In the genomic region with DNA sequence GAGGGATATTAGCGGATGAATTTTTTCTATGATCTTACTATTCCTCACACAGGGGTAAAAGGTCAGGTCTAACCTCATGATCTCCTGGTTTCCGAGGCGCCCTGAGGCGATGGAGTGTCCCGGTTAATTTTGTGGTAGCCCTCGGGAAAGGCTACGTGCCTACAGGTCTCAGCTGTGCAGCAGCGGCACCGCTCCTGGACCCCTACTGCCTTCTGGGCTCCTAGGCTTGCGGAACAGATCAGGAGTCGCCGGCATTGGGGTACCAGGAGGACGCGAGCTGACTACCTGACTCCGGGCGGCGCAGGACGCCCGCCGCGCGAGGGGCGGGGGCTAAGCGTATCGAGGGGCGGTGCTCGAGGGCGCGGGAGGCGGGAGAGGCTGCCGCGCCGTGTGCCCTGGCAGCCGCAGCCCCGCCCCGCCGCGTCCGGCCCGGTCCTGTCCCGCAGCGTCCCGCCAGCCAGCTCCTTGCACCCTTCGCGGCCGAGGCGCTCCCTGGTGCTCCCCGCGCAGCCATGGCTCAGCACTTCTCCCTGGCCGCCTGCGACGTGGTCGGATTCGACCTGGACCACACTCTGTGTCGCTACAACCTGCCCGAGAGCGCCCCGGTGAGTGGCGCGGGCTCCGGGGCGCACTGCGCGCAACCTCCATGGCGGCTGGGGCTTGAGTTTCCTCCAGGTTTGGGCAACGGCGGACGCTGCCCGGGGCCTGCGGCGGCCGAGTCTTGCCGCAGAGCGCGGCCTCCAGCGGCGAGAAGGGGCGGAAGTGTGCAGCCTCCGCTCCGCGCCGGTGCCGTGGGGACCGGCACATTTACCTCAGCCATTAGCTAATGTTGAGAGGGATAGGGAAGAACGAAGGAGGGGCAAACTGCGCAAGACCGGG, we compare ENCODE assay signal across 8 cellular contexts. TPM values are rescaled to one million over a fixed set of nuclear protein-coding genes. Genes with fewer than 3 reads are reported as not detected.
A peak's percentile ranks its signal among the peaks of the same experiment; 100 is the strongest.
DNase-seq lines count a peak whose midpoint lies in the region; ATAC-seq and TF ChIP-seq lines count a peak whose summit lies in the region.

Gene NT5DC1 (plus strand): TSS at position 435 of the 879 bp plus-strand sequence. CDS start 78 bp downstream, at position 513.

- H3K9me3 Mint-ChIP-seq in activated CD4-positive, alpha-beta memory T cell treated with anti-CD3 and anti-CD28 coated beads for 36 hours: peaks cover 11% of the 10 kb centered on the region

- H3K27ac ChIP-seq in duodenal mucosa (ENCODE audit: low read depth, low read length) (peak within 1 kb of the TSS; percentile 94), lung (ENCODE audit: low read depth in 1 of 2, low read length in 1 of 2) (peak within 1 kb of the TSS; percentile 100)

- intact Hi-C loops in activated CD4-positive, alpha-beta memory T cell treated with anti-CD3 and anti-CD28 coated beads for 36 hours (cut with micrococcal nuclease): loop anchor here (1.0 to 5.0 kb wide), 6 partner anchors 89 to 1382 kb away; partner anchors contain the start of genes DCBLD1, KPNA5, RWDD1 and TSPYL1

- peaks cover 8% of the 10 kb centered on the region for H3K36me3 Mint-ChIP-seq in activated CD4-positive, alpha-beta memory T cell treated with anti-CD3 and anti-CD28 coated beads for 36 hours

- peaks cover 48 to 63% of the 10 kb centered on the region in 2 donors for H3K4me1 ChIP-seq in duodenal mucosa (ENCODE audit: control insufficient read depth in 1 of 2, insufficient read depth in 2 of 2, low read length in 2 of 2)
- H3K4me1 ChIP-seq in lung (ENCODE audit: control insufficient read depth in 2 of 2, insufficient read depth in 2 of 2, low read length in 2 of 2): peaks cover 14 to 16% of the 10 kb centered on the region in 2 donors

- H3K4me3 Mint-ChIP-seq in activated CD4-positive, alpha-beta memory T cell treated with anti-CD3 and anti-CD28 coated beads for 36 hours: peak within 1 kb of the TSS; percentile 89

- H3K9ac ChIP-seq in duodenal mucosa (ENCODE audit: low read depth in 1 of 2, low read length in 2 of 2): peak within 1 kb of the TSS; percentile 80 to 85

- WGBS in lung, 2 donors: 0 to 1% methylated on average over 49 to 87 of the region's 87 CpGs

- CTCF ChIA-PET in activated CD4-positive, alpha-beta memory T cell treated with anti-CD3 and anti-CD28 coated beads for 36 hours (lab: Charles Lee): interaction anchor here (0.8 to 1.9 kb wide), 7 partner anchors 8 to 117 kb away, joined by 3 to 12 read pairs (median 4); no protein-coding TSS in a partner anchor

- peak within 1 kb of the TSS; percentile 74 to 90 for H3K4me3 ChIP-seq in duodenal mucosa (ENCODE audit: low read depth in 1 of 2, low read length in 2 of 2)
- H3K4me3 ChIP-seq in lung: peak within 1 kb of the TSS; percentile 97

- no peak for TF ChIP-seq CTCF in lung (IDR thresholded peaks at IDR 0.05; ENCODE audit: control extremely low read depth, extremely low read depth)

- H3K27me3 ChIP-seq in duodenal mucosa (ENCODE audit: control insufficient read depth in 1 of 2, insufficient read depth in 2 of 2, low read length in 2 of 2): no peaks in the 10 kb centered on the region
- H3K27me3 ChIP-seq in lung (ENCODE audit: control insufficient read depth, insufficient read depth): no peaks in the 10 kb centered on the region

- H3K27me3 Mint-ChIP-seq in activated CD4-positive, alpha-beta memory T cell treated with anti-CD3 and anti-CD28 coated beads for 36 hours: no peaks in the 10 kb centered on the region

- DNase-seq in CD1c-positive myeloid dendritic cell (ENCODE audit: extremely low spot score): peak; percentile 79
- DNase-seq in NCI-H526 treated with DMSO at 0.1 percent for 48 hours (lab: John Stamatoyannopoulos, UW): peak; percentile 77
- peak; percentile 90 for DNase-seq in activated CD4-positive, alpha-beta memory T cell treated with anti-CD3 and anti-CD28 coated beads for 36 hours
- peak; percentile 80 for DNase-seq in lung (ENCODE audit: low spot score)
- peak; percentile 66 to 86 (median 75) for DNase-seq in stimulated activated CD4-positive, alpha-beta T cell treated with anti-CD3 and anti-CD28 coated beads, TNF-alpha, amount 100 ng/mL, for 48 hours (ENCODE audit: low read depth in 3 of 3)

- peak within 1 kb of the TSS; percentile 82 for H3K27ac Mint-ChIP-seq in activated CD4-positive, alpha-beta memory T cell treated with anti-CD3 and anti-CD28 coated beads for 36 hours

- H3K36me3 ChIP-seq in duodenal mucosa (ENCODE audit: control insufficient read depth in 1 of 2, insufficient read depth in 2 of 2, low read length in 2 of 2) (no peaks in the 10 kb centered on the region), lung (ENCODE audit: control insufficient read depth in 2 of 2, insufficient read depth in 2 of 2, low read length in 2 of 2) (no peaks in the 10 kb centered on the region)

- ATAC-seq in GM19324 (IDR thresholded peaks at IDR 0.05; ENCODE audit: low FRiP score, unreplicated experiment): peak; percentile 94
- ATAC-seq in HG03460 (IDR thresholded peaks at IDR 0.05; ENCODE audit: unreplicated experiment): peak; percentile 83
- peak; percentile 97 for ATAC-seq in lung (ENCODE audit: insufficient read depth, low FRiP score)

- POLR2A ChIA-PET in activated CD4-positive, alpha-beta memory T cell treated with anti-CD3 and anti-CD28 coated beads for 36 hours (lab: Charles Lee): interaction anchor here (0.5 to 1.0 kb wide), 8 partner anchors 11 to 604 kb away, joined by 3 to 4 read pairs (median 3); partner anchors contain the start of gene RWDD1

- peaks cover 47% of the 10 kb centered on the region for H3K4me1 Mint-ChIP-seq in activated CD4-positive, alpha-beta memory T cell treated with anti-CD3 and anti-CD28 coated beads for 36 hours (ENCODE audit: low read depth)

- H3K9me3 ChIP-seq in duodenal mucosa (ENCODE audit: control insufficient read depth in 1 of 2, low read length in 2 of 2) (peaks cover 2 to 4% of the 10 kb centered on the region in 2 donors), lung (ENCODE audit: control insufficient read depth in 2 of 2, insufficient read depth in 1 of 2, low read length in 1 of 2) (no peaks in the 10 kb centered on the region)

RNA-seq across cellular contexts. Expression of gene NT5DC1, which starts in this region (rescaled TPM):
- 10 to 100 TPM; 51.1 to 51.3 TPM for total RNA-seq in activated CD4-positive, alpha-beta memory T cell treated with anti-CD3 and anti-CD28 coated beads for 36 hours
- 10 to 100 TPM; 24.6 to 49.0 TPM for total RNA-seq in lung
- 10 to 100 TPM in 1 of 2 donors, 1 to 10 TPM in 1; 8.6 to 19.6 TPM for polyA plus RNA-seq in lung

Comparison
In these comparisons a context has a peak if more than half of its experiments do, and no peak if none do; other contexts are left out.
1. Peak in every context shown above with its lines: DNase-seq, ATAC-seq, H3K4me3 ChIP-seq and H3K27ac ChIP-seq.